1 cellular context compared by ENCODE assay signal in the genomic region with DNA sequence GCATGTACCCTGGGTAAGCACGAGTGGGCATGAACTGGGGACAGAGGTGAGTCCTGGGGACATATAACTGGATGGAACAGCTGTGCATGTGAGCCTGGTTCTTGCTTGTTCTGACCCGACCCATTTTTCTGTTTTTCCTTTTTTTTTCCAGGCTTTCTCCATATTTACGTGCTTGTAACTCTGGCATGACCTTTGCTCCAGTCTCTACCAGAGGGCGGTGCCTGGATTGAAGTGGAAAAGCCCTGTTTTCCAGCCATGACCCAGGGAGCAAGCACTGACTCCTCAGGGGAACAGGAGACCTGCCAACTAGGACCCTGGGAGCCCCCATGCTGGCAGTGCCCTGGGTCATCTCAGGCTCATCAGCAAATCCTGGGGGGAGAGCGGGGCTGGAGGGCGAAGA.
TF ChIP-seq lines count a peak whose summit lies in the region.

No MANE protein-coding gene starts in this region.

TF ChIP-seq in HepG2, 621 proteins besides CTCF, POLR2A, EP300 and RAD21 (continued from another document and continues in another):
- TF ChIP-seq, protein P1, sequence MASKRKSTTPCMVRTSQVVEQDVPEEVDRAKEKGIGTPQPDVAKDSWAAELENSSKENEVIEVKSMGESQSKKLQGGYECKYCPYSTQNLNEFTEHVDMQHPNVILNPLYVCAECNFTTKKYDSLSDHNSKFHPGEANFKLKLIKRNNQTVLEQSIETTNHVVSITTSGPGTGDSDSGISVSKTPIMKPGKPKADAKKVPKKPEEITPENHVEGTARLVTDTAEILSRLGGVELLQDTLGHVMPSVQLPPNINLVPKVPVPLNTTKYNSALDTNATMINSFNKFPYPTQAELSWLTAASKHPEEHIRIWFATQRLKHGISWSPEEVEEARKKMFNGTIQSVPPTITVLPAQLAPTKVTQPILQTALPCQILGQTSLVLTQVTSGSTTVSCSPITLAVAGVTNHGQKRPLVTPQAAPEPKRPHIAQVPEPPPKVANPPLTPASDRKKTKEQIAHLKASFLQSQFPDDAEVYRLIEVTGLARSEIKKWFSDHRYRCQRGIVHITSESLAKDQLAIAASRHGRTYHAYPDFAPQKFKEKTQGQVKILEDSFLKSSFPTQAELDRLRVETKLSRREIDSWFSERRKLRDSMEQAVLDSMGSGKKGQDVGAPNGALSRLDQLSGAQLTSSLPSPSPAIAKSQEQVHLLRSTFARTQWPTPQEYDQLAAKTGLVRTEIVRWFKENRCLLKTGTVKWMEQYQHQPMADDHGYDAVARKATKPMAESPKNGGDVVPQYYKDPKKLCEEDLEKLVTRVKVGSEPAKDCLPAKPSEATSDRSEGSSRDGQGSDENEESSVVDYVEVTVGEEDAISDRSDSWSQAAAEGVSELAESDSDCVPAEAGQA (IDR thresholded peaks at IDR 0.05; ENCODE audit: low read depth) = no peak
- TF ChIP-seq, protein P1 (CRISPR knock-in tag; IDR thresholded peaks at IDR 0.05; ENCODE audit: borderline replicate concordance) = no peak
- 0 out of 2 replicates have a peak, but pooled peaks have one; percentile 58 for TF ChIP-seq ISL2 (CRISPR knock-in tag; IDR thresholded peaks at IDR 0.05)
- TF ChIP-seq ZNF256 (CRISPR knock-in tag; conservative IDR thresholded peaks at IDR 0.05) = no peak
- TF ChIP-seq SIX1 (CRISPR knock-in tag; IDR thresholded peaks at IDR 0.05; ENCODE audit: borderline replicate concordance) = no peak
- no peak for TF ChIP-seq ZNF367 (CRISPR knock-in tag; IDR thresholded peaks at IDR 0.05; ENCODE audit: borderline replicate concordance)
- TF ChIP-seq CENPX (CRISPR knock-in tag; IDR thresholded peaks at IDR 0.05) = no peak
- TF ChIP-seq HIVEP1 (CRISPR knock-in tag; IDR thresholded peaks at IDR 0.05) = no peak
- TF ChIP-seq MTF1 (CRISPR knock-in tag; IDR thresholded peaks at IDR 0.05) = peak; percentile 34; the same call in 1 of the 2 replicates
- peak; percentile 65 for TF ChIP-seq ZNF629 (CRISPR knock-in tag; conservative IDR thresholded peaks at IDR 0.05)
- TF ChIP-seq MYC (CRISPR knock-in tag; IDR thresholded peaks at IDR 0.05; ENCODE audit: borderline replicate concordance) = peak; percentile 20; the same call in 1 of the 2 replicates
- 0 out of 2 replicates have a peak, but pooled peaks have one; percentile 45 for TF ChIP-seq BRD4 (CRISPR knock-in tag; IDR thresholded peaks at IDR 0.05)
- TF ChIP-seq, protein P2, sequence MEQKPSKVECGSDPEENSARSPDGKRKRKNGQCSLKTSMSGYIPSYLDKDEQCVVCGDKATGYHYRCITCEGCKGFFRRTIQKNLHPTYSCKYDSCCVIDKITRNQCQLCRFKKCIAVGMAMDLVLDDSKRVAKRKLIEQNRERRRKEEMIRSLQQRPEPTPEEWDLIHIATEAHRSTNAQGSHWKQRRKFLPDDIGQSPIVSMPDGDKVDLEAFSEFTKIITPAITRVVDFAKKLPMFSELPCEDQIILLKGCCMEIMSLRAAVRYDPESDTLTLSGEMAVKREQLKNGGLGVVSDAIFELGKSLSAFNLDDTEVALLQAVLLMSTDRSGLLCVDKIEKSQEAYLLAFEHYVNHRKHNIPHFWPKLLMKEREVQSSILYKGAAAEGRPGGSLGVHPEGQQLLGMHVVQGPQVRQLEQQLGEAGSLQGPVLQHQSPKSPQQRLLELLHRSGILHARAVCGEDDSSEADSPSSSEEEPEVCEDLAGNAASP (CRISPR knock-in tag; IDR thresholded peaks at IDR 0.05; ENCODE audit: borderline replicate concordance) = 0 out of 2 replicates have a peak, but pooled peaks have one; percentile 33
- TF ChIP-seq SATB2 (CRISPR knock-in tag; IDR thresholded peaks at IDR 0.05) = peak; percentile 64; the same call in 1 of the 2 replicates
- TF ChIP-seq, protein P3, sequence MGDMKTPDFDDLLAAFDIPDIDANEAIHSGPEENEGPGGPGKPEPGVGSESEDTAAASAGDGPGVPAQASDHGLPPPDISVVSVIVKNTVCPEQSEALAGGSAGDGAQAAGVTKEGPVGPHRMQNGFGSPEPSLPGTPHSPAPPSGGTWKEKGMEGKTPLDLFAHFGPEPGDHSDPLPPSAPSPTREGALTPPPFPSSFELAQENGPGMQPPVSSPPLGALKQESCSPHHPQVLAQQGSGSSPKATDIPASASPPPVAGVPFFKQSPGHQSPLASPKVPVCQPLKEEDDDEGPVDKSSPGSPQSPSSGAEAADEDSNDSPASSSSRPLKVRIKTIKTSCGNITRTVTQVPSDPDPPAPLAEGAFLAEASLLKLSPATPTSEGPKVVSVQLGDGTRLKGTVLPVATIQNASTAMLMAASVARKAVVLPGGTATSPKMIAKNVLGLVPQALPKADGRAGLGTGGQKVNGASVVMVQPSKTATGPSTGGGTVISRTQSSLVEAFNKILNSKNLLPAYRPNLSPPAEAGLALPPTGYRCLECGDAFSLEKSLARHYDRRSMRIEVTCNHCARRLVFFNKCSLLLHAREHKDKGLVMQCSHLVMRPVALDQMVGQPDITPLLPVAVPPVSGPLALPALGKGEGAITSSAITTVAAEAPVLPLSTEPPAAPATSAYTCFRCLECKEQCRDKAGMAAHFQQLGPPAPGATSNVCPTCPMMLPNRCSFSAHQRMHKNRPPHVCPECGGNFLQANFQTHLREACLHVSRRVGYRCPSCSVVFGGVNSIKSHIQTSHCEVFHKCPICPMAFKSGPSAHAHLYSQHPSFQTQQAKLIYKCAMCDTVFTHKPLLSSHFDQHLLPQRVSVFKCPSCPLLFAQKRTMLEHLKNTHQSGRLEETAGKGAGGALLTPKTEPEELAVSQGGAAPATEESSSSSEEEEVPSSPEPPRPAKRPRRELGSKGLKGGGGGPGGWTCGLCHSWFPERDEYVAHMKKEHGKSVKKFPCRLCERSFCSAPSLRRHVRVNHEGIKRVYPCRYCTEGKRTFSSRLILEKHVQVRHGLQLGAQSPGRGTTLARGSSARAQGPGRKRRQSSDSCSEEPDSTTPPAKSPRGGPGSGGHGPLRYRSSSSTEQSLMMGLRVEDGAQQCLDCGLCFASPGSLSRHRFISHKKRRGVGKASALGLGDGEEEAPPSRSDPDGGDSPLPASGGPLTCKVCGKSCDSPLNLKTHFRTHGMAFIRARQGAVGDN (CRISPR knock-in tag; IDR thresholded peaks at IDR 0.05) = peak; percentile 64
- TF ChIP-seq PHF5A (CRISPR knock-in tag; IDR thresholded peaks at IDR 0.05; ENCODE audit: low read depth, unreplicated experiment) = no peak
- TF ChIP-seq ZNF549 (CRISPR knock-in tag; IDR thresholded peaks at IDR 0.05) = 0 out of 2 replicates have a peak, but pooled peaks have one; percentile 35
- TF ChIP-seq, protein P4, sequence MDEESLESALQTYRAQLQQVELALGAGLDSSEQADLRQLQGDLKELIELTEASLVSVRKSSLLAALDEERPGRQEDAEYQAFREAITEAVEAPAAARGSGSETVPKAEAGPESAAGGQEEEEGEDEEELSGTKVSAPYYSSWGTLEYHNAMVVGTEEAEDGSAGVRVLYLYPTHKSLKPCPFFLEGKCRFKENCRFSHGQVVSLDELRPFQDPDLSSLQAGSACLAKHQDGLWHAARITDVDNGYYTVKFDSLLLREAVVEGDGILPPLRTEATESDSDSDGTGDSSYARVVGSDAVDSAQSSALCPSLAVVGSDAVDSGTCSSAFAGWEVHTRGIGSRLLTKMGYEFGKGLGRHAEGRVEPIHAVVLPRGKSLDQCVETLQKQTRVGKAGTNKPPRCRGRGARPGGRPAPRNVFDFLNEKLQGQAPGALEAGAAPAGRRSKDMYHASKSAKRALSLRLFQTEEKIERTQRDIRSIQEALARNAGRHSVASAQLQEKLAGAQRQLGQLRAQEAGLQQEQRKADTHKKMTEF (CRISPR knock-in tag; IDR thresholded peaks at IDR 0.05) = peak; percentile 28; the same call in 1 of the 2 replicates
- peak; percentile 70 for TF ChIP-seq NR2F6 (IDR thresholded peaks at IDR 0.05)
- TF ChIP-seq NR2F6 (CRISPR knock-in tag; IDR thresholded peaks at IDR 0.05) = peak; percentile 86
- TF ChIP-seq NKX3-1 (CRISPR knock-in tag; IDR thresholded peaks at IDR 0.05) = peak; percentile 57; the same call in 1 of the 2 replicates
- 0 out of 2 replicates have a peak, but pooled peaks have one; percentile 61 for TF ChIP-seq NAIF1 (CRISPR knock-in tag; IDR thresholded peaks at IDR 0.05; ENCODE audit: borderline replicate concordance)
- TF ChIP-seq, protein P5, sequence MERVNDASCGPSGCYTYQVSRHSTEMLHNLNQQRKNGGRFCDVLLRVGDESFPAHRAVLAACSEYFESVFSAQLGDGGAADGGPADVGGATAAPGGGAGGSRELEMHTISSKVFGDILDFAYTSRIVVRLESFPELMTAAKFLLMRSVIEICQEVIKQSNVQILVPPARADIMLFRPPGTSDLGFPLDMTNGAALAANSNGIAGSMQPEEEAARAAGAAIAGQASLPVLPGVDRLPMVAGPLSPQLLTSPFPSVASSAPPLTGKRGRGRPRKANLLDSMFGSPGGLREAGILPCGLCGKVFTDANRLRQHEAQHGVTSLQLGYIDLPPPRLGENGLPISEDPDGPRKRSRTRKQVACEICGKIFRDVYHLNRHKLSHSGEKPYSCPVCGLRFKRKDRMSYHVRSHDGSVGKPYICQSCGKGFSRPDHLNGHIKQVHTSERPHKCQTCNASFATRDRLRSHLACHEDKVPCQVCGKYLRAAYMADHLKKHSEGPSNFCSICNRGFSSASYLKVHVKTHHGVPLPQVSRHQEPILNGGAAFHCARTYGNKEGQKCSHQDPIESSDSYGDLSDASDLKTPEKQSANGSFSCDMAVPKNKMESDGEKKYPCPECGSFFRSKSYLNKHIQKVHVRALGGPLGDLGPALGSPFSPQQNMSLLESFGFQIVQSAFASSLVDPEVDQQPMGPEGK (CRISPR knock-in tag; IDR thresholded peaks at IDR 0.05) = 0 out of 2 replicates have a peak, but pooled peaks have one; percentile 27
- TF ChIP-seq, protein P6, sequence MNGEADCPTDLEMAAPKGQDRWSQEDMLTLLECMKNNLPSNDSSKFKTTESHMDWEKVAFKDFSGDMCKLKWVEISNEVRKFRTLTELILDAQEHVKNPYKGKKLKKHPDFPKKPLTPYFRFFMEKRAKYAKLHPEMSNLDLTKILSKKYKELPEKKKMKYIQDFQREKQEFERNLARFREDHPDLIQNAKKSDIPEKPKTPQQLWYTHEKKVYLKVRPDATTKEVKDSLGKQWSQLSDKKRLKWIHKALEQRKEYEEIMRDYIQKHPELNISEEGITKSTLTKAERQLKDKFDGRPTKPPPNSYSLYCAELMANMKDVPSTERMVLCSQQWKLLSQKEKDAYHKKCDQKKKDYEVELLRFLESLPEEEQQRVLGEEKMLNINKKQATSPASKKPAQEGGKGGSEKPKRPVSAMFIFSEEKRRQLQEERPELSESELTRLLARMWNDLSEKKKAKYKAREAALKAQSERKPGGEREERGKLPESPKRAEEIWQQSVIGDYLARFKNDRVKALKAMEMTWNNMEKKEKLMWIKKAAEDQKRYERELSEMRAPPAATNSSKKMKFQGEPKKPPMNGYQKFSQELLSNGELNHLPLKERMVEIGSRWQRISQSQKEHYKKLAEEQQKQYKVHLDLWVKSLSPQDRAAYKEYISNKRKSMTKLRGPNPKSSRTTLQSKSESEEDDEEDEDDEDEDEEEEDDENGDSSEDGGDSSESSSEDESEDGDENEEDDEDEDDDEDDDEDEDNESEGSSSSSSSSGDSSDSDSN (CRISPR knock-in tag; IDR thresholded peaks at IDR 0.05) = peak; percentile 53; the same call in 1 of the 2 replicates
- 0 out of 2 replicates have a peak, but pooled peaks have one; percentile 10 for TF ChIP-seq TEAD2 (CRISPR knock-in tag; IDR thresholded peaks at IDR 0.05)
- TF ChIP-seq, protein P7, sequence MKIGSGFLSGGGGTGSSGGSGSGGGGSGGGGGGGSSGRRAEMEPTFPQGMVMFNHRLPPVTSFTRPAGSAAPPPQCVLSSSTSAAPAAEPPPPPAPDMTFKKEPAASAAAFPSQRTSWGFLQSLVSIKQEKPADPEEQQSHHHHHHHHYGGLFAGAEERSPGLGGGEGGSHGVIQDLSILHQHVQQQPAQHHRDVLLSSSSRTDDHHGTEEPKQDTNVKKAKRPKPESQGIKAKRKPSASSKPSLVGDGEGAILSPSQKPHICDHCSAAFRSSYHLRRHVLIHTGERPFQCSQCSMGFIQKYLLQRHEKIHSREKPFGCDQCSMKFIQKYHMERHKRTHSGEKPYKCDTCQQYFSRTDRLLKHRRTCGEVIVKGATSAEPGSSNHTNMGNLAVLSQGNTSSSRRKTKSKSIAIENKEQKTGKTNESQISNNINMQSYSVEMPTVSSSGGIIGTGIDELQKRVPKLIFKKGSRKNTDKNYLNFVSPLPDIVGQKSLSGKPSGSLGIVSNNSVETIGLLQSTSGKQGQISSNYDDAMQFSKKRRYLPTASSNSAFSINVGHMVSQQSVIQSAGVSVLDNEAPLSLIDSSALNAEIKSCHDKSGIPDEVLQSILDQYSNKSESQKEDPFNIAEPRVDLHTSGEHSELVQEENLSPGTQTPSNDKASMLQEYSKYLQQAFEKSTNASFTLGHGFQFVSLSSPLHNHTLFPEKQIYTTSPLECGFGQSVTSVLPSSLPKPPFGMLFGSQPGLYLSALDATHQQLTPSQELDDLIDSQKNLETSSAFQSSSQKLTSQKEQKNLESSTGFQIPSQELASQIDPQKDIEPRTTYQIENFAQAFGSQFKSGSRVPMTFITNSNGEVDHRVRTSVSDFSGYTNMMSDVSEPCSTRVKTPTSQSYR (CRISPR knock-in tag; IDR thresholded peaks at IDR 0.05; ENCODE audit: borderline replicate concordance) = no peak
- peak; percentile 48; the same call in 1 of the 2 replicates for TF ChIP-seq SP5 (CRISPR knock-in tag; IDR thresholded peaks at IDR 0.05; ENCODE audit: borderline replicate concordance, low read depth)
- peak; percentile 49 for TF ChIP-seq ASH2L (IDR thresholded peaks at IDR 0.05; ENCODE audit: insufficient read length, low read depth, low read length)
- 0 out of 2 replicates have a peak, but pooled peaks have one; percentile 35 for TF ChIP-seq ZNF501 (CRISPR knock-in tag; IDR thresholded peaks at IDR 0.05)
- no peak for TF ChIP-seq PAWR (CRISPR knock-in tag; IDR thresholded peaks at IDR 0.05; ENCODE audit: borderline replicate concordance)
- TF ChIP-seq, protein P8, sequence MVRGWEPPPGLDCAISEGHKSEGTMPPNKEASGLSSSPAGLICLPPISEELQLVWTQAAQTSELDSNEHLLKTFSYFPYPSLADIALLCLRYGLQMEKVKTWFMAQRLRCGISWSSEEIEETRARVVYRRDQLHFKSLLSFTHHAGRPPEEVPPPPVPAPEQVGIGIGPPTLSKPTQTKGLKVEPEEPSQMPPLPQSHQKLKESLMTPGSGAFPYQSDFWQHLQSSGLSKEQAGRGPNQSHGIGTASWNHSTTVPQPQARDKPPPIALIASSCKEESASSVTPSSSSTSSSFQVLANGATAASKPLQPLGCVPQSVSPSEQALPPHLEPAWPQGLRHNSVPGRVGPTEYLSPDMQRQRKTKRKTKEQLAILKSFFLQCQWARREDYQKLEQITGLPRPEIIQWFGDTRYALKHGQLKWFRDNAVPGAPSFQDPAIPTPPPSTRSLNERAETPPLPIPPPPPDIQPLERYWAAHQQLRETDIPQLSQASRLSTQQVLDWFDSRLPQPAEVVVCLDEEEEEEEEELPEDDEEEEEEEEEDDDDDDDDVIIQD (CRISPR knock-in tag; IDR thresholded peaks at IDR 0.05; ENCODE audit: low read depth) = 0 out of 2 replicates have a peak, but pooled peaks have one; percentile 52
